In the genomic region with DNA sequence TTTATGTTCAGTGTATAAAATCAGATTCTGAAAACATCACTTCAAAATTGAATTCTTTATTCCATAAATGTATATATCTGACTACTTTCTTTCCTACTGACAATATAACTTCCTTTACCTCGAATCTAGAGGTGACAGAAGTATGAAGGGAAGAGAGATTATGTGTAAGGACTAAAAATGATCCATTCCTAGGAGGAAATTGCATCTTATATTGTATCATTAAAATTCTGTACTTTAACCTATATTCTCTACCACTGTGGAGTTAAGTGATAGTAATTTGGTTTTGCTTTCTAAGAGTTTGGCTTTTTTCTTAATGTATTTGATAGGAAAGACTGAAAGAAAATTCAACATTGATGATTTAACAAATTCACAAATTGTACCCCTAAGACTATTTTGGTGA, we compare ENCODE assay signal across 8 cellular contexts. TPM values are rescaled to one million over a fixed set of nuclear protein-coding genes. Genes with fewer than 3 reads are reported as not detected.
"Had no signal": no experiment of that assay in that cellular context is flagged by ENCODE, and none has a peak within 500 bp of the region (broad histone marks: within the 10 kb centered on the region; RNA-seq: fewer than 3 reads in every experiment).

No MANE protein-coding gene starts in this region.

- H3K4me3 ChIP-seq: GM12878 had no signal

- DNase-seq: GDM1, GF-D8 had no signal

- ATAC-seq: GM12878 had no signal

- FAIRE-seq: G401.6, GM12878, GM12891, GM12892, GM18507 had no signal

RNA-seq across cellular contexts. Expression of a gene that starts 11.4 kb away (rescaled TPM):
- total RNA-seq: G401, GM12878 had no signal
- polyA plus RNA-seq: GM12878 had no signal

RNA-seq across cellular contexts. Expression of a gene that starts 36.2 kb away (rescaled TPM):
- total RNA-seq: G401, GM12878 had no signal
